1 cellular context compared by ENCODE assay signal in genomic region chr13:23666576-23666975, GRCh38.
TF ChIP-seq lines count a peak whose summit lies in the region.

No MANE protein-coding gene starts in this region.

TF ChIP-seq in HepG2, 621 proteins besides CTCF, POLR2A, EP300 and RAD21 (continued from another document):
- TF ChIP-seq ZBTB33 (CRISPR knock-in tag; IDR thresholded peaks at IDR 0.05) = 0 out of 2 replicates have a peak, but pooled peaks have one; percentile 35
